In genomic region chr11:126387856-126388255, GRCh38 we compare ENCODE assay signal across 21 cellular contexts. TPM values are rescaled to one million over a fixed set of nuclear protein-coding genes. Genes with fewer than 3 reads are reported as not detected.
A peak's percentile ranks its signal among the peaks of the same experiment; 100 is the strongest.
DNase-seq lines count a peak whose midpoint lies in the region; ATAC-seq and TF ChIP-seq lines count a peak whose summit lies in the region.
"Had no signal": no experiment of that assay in that cellular context is flagged by ENCODE, and none has a peak within 500 bp of the region (broad histone marks: within the 10 kb centered on the region; RNA-seq: fewer than 3 reads in every experiment).

No MANE protein-coding gene starts in this region.

- intact Hi-C loops in colonic mucosa (cut with DNase I) = no loop called here

- POLR2A ChIA-PET in SK-N-SH (lab: Yijun Ruan, JAX) = no interaction called here

- WGBS in SK-N-SH (ENCODE audit: low lambda C conversion rate) = 85% methylated on average over 5 of the region's 5 CpGs

- H3K9me3 ChIP-seq in SK-N-SH (no peaks in the 10 kb centered on the region), colonic mucosa (no peaks in the 10 kb centered on the region)

- DNase-seq in SK-N-SH = no peak
- DNase-seq in OCI-M1 (lab: John Stamatoyannopoulos, UW) = peak; percentile 53
- DNase-seq in colonic mucosa = no peak
- DNase-seq in type B pancreatic cell (ENCODE audit: extremely low spot score, unreplicated experiment) = no peak
- no peak for DNase-seq in iPS-NIHi11 (ENCODE audit: low spot score)
- no peak for DNase-seq in cerebellar cortex (ENCODE audit: low spot score)
- DNase-seq: 8988T; Calu3; CD8-positive, alpha-beta memory T cell; DMS153; GDM1; MM.1S; NCI-H1092; NCI-H1436; NCI-H1930; NCI-H2171; NCI-H446; NCI-H526; SHP77 had no signal

- H3K27ac Mint-ChIP-seq in type B pancreatic cell = peak overlapping the region; percentile 72
- H3K27ac Mint-ChIP-seq: CD8-positive, alpha-beta memory T cell had no signal

- H3K79me2 ChIP-seq in SK-N-SH (ENCODE audit: insufficient read depth) = peaks cover 28% of the 10 kb centered on the region; the same call in 1 of the 2 replicates

- TF ChIP-seq EP300 in SK-N-SH (IDR thresholded peaks at IDR 0.05; ENCODE audit: borderline replicate concordance in 1 of 2, low read depth in 1 of 2, low read length in 1 of 2) = no peak

- no peaks in the 10 kb centered on the region for H4K20me1 ChIP-seq in SK-N-SH (ENCODE audit: insufficient read depth)

- H3K4me2 ChIP-seq in SK-N-SH = no peak overlapping the region

- H3K27me3 ChIP-seq in SK-N-SH (ENCODE audit: insufficient read depth) (no peaks in the 10 kb centered on the region), colonic mucosa (no peaks in the 10 kb centered on the region)

- no peak overlapping the region for H2AFZ ChIP-seq in SK-N-SH (ENCODE audit: low read depth)

- no peaks in the 10 kb centered on the region for H3K9me3 Mint-ChIP-seq in type B pancreatic cell
- H3K9me3 Mint-ChIP-seq: CD8-positive, alpha-beta memory T cell had no signal

- H3K4me3 ChIP-seq in SK-N-SH (ENCODE audit: low read depth in 2 of 2, low read length in 1 of 2) (no peak overlapping the region), colonic mucosa (no peak overlapping the region)

- no peaks in the 10 kb centered on the region for H3K27me3 Mint-ChIP-seq in type B pancreatic cell
- H3K27me3 Mint-ChIP-seq: CD8-positive, alpha-beta memory T cell had no signal

- H3K9ac ChIP-seq in SK-N-SH (no peak overlapping the region), colonic mucosa (ENCODE audit: low read depth in 2 of 2, low read length in 2 of 2) (no peak overlapping the region)

- H3K36me3 Mint-ChIP-seq in type B pancreatic cell = peaks cover 3% of the 10 kb centered on the region

- no peaks in the 10 kb centered on the region for H3F3A ChIP-seq in SK-N-SH (replicated peaks; ENCODE audit: insufficient read depth)

- no peaks in the 10 kb centered on the region for H3K9me2 ChIP-seq in SK-N-SH

- H3K27ac ChIP-seq in SK-N-SH (ENCODE audit: low read depth in 2 of 2, low read length in 1 of 2) (no peak overlapping the region), colonic mucosa (peak overlapping the region; percentile 82)

- TF ChIP-seq RAD21 in SK-N-SH (IDR thresholded peaks at IDR 0.05; ENCODE audit: low read length) = no peak

- H3K4me3 Mint-ChIP-seq in type B pancreatic cell = peak overlapping the region; percentile 42
- H3K4me3 Mint-ChIP-seq: CD8-positive, alpha-beta memory T cell had no signal

- H3K36me3 ChIP-seq in SK-N-SH (replicated peaks in 1 of 2; ENCODE audit: control insufficient read depth in 1 of 2, insufficient read depth in 2 of 2, low read length in 1 of 2) (no peaks in the 10 kb centered on the region), colonic mucosa (no peaks in the 10 kb centered on the region)

- CTCF ChIA-PET in SK-N-SH (lab: Yijun Ruan, JAX) = no interaction called here

- H3K4me1 ChIP-seq in SK-N-SH (ENCODE audit: control insufficient read depth in 1 of 2, insufficient read depth in 2 of 2, low read depth in 1 of 2, low read length in 1 of 2) = peaks cover 0 to 40% of the 10 kb centered on the region in 2 experiments; a peak in 1 of 4 replicates
- H3K4me1 ChIP-seq in colonic mucosa = peaks cover 25% of the 10 kb centered on the region

- TF ChIP-seq CTCF in SK-N-SH (IDR thresholded peaks at IDR 0.05) (no peak), colonic mucosa (IDR thresholded peaks at IDR 0.05) (no peak), type B pancreatic cell (conservative IDR thresholded peaks at IDR 0.05) (no peak)

- H3K4me1 Mint-ChIP-seq in type B pancreatic cell (ENCODE audit: unreplicated experiment) = peaks cover 33% of the 10 kb centered on the region

- ATAC-seq in SK-N-SH treated with all-trans-retinoic acid at 6 μM for 48 hours = no peak
- no peak for ATAC-seq in GM21360 (IDR thresholded peaks at IDR 0.05; ENCODE audit: unreplicated experiment)

TF ChIP-seq in SK-N-SH, 30 proteins besides CTCF, POLR2A, EP300 and RAD21:
- TF ChIP-seq NFIC (IDR thresholded peaks at IDR 0.05; ENCODE audit: borderline replicate concordance) = 0 out of 2 replicates have a peak, but pooled peaks have one; percentile 14
- no peak for TF ChIP-seq GATA2 (CRISPR knock-in tag; IDR thresholded peaks at IDR 0.05)

TF ChIP-seq in SK-N-SH treated with all-trans-retinoic acid at 6 μM for 48 hours, 23 proteins besides CTCF, POLR2A, EP300 and RAD21:
- TF ChIP-seq ZFP3 (CRISPR knock-in tag; IDR thresholded peaks at IDR 0.05) = no peak
- TF ChIP-seq OSR1 (CRISPR knock-in tag; IDR thresholded peaks at IDR 0.05) = no peak
- no peak for TF ChIP-seq PPARA (CRISPR knock-in tag; IDR thresholded peaks at IDR 0.05; ENCODE audit: borderline replicate concordance)
- TF ChIP-seq GLIS3 (CRISPR knock-in tag; IDR thresholded peaks at IDR 0.05) = no peak
- TF ChIP-seq ESRRG (CRISPR knock-in tag; IDR thresholded peaks at IDR 0.05) = no peak
- no peak for TF ChIP-seq BACH2 (CRISPR knock-in tag; IDR thresholded peaks at IDR 0.05; ENCODE audit: borderline replicate concordance)
- TF ChIP-seq ZC3H10 (CRISPR knock-in tag; IDR thresholded peaks at IDR 0.05) = no peak

RNA-seq across cellular contexts. Expression of gene ST3GAL4, which starts 32.4 kb away (rescaled TPM):
- polyA plus RNA-seq in SK-N-SH (2012; rRNA removed) = 27.1 and 32.0 TPM in 2 replicates
- polyA plus RNA-seq in SK-N-SH (2012; cell fraction: cytosol; rRNA removed) = 20.6 and 30.3 TPM in 2 replicates
- 23.7 and 26.9 TPM in 2 replicates for polyA plus RNA-seq in SK-N-SH (2012; cell fraction: nucleus; rRNA removed)
- 100 to 1,000 TPM; 123 to 304 TPM for total RNA-seq in colonic mucosa
- 18.6 and 19.1 TPM in 2 replicates for total RNA-seq in type B pancreatic cell (ENCODE audit: low replicate concordance)
